Comparison of ENCODE assay signal across 8 cellular contexts in the genomic region with DNA sequence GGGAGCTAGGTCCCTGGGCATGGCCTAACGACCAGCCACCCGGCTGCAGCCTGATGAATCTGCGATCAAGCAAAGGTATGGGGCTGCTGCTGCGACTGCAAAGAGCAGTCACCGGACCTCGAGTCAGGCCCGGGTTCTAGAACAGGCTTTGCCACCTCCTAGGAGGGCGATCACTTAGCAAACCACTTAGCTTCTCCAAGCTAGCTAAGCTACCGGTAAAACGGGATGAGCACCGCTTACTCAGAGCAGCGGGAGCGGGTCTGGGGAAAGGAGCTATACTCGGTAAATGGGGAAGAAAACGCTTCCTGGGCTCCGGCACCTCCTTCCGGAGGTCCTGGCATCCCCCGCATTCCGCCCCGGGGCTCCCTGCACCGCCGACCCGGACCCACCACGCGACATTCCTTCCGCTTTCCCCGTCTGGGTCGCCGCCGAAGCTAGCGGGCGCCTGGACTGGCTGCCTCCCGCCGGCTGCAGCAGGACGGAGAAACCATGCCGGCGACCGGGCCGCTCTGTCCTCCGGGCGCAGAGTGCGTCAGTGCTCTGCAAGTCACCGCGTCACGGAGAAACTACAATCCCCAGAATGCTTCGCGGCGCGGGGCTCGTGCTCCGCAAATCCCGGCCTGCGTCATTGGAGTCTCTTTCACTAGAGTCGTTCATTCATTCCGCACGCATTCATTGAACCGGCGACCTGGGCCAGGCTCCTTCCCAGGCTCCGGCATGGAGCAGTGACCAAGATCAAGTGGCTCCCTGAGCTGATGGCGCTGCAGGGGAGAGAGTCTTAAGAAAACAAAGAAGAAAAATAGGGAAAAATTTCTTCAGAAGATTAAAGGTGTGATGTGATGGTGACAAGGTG. TPM values are rescaled to one million over a fixed set of nuclear protein-coding genes. Genes with fewer than 3 reads are reported as not detected.
DNase-seq lines count a peak whose midpoint lies in the region; ATAC-seq, FAIRE-seq and TF ChIP-seq lines count a peak whose summit lies in the region.

Gene LSM10 (minus strand): TSS at position 531 of the 853 bp plus-strand sequence. CDS start 3,779 bp downstream, outside the sequence.

- DNase-seq in GM12892 (ENCODE audit: insufficient read length) (peak; percentile 92), NCI-H146 treated with DMSO at 0.1 percent for 48 hours (lab: John Stamatoyannopoulos, UW; ENCODE audit: unreplicated experiment) (peak; percentile 58), T-helper 1 cell (peak; percentile 72 to 91 (median 84)), cardiac septum (ENCODE audit: low spot score) (peak; percentile 97), posterior cingulate gyrus (peak; percentile 90 to 99 (median 96)), type B pancreatic cell (ENCODE audit: extremely low spot score, unreplicated experiment) (peak; percentile 89)

- peak within 1 kb of the TSS; percentile 63 for H3K27ac ChIP-seq in adipose tissue (ENCODE audit: low read depth, low read length)

- intact Hi-C loops in cardiac septum (cut with DNase I) = loop anchor here (2.0 kb wide), 1 partner anchor 13 kb away; the partner anchor contains the start of gene STK40
- intact Hi-C loops in posterior cingulate gyrus (cut with DNase I) = no loop called here

- no peak for TF ChIP-seq CTCF in type B pancreatic cell (conservative IDR thresholded peaks at IDR 0.05)

- TF ChIP-seq POLR2A in GM12892 (IDR thresholded peaks at IDR 0.05; ENCODE audit: low read depth, low read length) = peak; percentile 81

- H3K36me3 Mint-ChIP-seq in type B pancreatic cell = peaks cover 3% of the 10 kb centered on the region

- FAIRE-seq in GM12892 (lab: Jason Lieb, UNC) = peak; percentile 99

- H3K27ac Mint-ChIP-seq in type B pancreatic cell = peak within 1 kb of the TSS; percentile 97

- ATAC-seq in HG02870 (IDR thresholded peaks at IDR 0.05; ENCODE audit: unreplicated experiment) = peak; percentile 84

- H3K4me3 Mint-ChIP-seq in type B pancreatic cell = peak within 1 kb of the TSS; percentile 98

- H3K9me3 Mint-ChIP-seq in type B pancreatic cell = no peaks in the 10 kb centered on the region

- WGBS in adipose tissue, 3 donors = 0 to 1% (median 0%) methylated on average over 59 to 60 of the region's 60 CpGs

- H3K27me3 Mint-ChIP-seq in type B pancreatic cell = no peaks in the 10 kb centered on the region

- H3K4me1 Mint-ChIP-seq in type B pancreatic cell (ENCODE audit: unreplicated experiment) = peaks cover 27% of the 10 kb centered on the region

RNA-seq across cellular contexts. Expression of gene LSM10, which starts in this region (rescaled TPM):
- polyA plus RNA-seq in GM12892 (2012; ENCODE audit: missing spikeins) = 35.5 TPM
- polyA plus RNA-seq in adipose tissue = 10 to 100 TPM; 30.7 to 59.5 (median 59.5) TPM
- total RNA-seq in cardiac septum (52.7 TPM), type B pancreatic cell (ENCODE audit: low replicate concordance) (32.3 and 36.4 TPM in 2 replicates)

Comparison
In these comparisons a context has a peak if more than half of its experiments do, and no peak if none do; other contexts are left out.
1. Peak in every context shown above with its lines: DNase-seq, ATAC-seq and H3K27ac ChIP-seq.